ENCODE assay signal across 1 cellular context in the genomic region with DNA sequence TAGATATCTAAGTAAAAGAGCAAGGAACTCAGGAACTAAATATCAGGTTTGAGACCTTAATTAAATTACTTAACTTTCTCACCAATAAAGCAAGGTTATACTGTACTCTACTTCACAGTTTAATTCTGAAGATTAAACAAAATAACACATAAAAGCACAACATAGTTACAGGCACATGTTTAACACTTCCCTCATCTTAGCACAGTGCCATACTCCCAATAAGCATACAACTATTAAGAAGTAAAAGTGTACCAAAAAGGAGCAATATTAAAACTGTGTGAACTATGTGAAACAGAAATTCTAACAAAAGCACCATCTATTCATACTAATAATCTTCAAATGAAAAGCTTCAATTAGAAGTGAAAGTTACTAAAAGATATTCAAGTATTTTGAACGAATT.
TF ChIP-seq lines count a peak whose summit lies in the region.

No MANE protein-coding gene starts in this region.

TF ChIP-seq in K562, 482 proteins besides CTCF, POLR2A, EP300 and RAD21 (continued from another document):
- TF ChIP-seq, protein P1, sequence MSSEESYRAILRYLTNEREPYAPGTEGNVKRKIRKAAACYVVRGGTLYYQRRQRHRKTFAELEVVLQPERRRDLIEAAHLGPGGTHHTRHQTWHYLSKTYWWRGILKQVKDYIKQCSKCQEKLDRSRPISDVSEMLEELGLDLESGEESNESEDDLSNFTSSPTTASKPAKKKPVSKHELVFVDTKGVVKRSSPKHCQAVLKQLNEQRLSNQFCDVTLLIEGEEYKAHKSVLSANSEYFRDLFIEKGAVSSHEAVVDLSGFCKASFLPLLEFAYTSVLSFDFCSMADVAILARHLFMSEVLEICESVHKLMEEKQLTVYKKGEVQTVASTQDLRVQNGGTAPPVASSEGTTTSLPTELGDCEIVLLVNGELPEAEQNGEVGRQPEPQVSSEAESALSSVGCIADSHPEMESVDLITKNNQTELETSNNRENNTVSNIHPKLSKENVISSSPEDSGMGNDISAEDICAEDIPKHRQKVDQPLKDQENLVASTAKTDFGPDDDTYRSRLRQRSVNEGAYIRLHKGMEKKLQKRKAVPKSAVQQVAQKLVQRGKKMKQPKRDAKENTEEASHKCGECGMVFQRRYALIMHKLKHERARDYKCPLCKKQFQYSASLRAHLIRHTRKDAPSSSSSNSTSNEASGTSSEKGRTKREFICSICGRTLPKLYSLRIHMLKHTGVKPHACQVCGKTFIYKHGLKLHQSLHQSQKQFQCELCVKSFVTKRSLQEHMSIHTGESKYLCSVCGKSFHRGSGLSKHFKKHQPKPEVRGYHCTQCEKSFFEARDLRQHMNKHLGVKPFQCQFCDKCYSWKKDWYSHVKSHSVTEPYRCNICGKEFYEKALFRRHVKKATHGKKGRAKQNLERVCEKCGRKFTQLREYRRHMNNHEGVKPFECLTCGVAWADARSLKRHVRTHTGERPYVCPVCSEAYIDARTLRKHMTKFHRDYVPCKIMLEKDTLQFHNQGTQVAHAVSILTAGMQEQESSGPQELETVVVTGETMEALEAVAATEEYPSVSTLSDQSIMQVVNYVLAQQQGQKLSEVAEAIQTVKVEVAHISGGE (CRISPR knock-in tag; IDR thresholded peaks at IDR 0.05), result peak in 1 of 3 experiments; percentile 79; a peak in 2 of 6 replicates
- TF ChIP-seq ZNF778 (CRISPR knock-in tag; IDR thresholded peaks at IDR 0.05) (no peak), ZNF444 (CRISPR knock-in tag; IDR thresholded peaks at IDR 0.05) (no peak)
TF ChIP-seq in K562: peak in this region for 1.
